Comparison of ENCODE assay signal across 17 cellular contexts in the genomic region with DNA sequence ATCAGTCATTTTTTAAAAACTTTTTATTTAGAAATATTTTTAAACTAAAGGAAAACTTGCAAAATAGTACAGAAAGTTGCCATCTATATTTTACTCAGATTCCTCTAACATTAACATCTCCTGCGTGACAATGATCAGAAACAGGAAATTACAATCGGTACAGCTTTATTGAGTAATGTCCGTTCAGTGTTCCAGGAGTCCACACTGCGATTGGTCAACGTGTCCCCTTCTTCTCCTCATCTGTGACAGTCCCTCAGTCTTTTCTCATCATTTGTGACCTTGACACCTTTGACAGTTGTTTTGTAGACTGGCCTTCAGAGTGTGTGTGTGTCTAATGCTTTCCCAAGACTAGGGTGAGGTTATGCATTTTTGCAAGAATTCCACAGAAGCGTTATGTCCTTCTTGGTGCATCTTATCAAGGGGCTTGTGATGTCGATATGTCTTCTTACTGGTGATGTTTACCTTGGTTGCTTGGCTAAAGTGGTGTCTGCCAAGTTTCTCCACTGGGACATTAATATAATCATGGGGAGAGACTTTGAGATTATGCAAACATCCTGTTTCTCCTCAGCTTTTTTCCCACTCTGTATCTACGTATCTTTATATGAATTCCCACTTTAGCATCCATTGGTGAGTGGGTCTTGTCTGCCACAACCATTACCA.
A peak's percentile ranks its signal among the peaks of the same experiment; 100 is the strongest.
DNase-seq lines count a peak whose midpoint lies in the region; ATAC-seq and TF ChIP-seq lines count a peak whose summit lies in the region.
"Had no signal": no experiment of that assay in that cellular context is flagged by ENCODE, and none has a peak within 500 bp of the region (broad histone marks: within the 10 kb centered on the region; RNA-seq: fewer than 3 reads in every experiment).

No MANE protein-coding gene starts in this region.

- TF ChIP-seq CTCF in cardiac fibroblast (IDR thresholded peaks at IDR 0.05; ENCODE audit: low read depth, low read length): no peak

- ATAC-seq in HG03460 (IDR thresholded peaks at IDR 0.05; ENCODE audit: unreplicated experiment) (no peak), HG03432 (IDR thresholded peaks at IDR 0.05; ENCODE audit: unreplicated experiment) (no peak)
- ATAC-seq: Right ventricle myocardium inferior had no signal

- peak; percentile 31 for DNase-seq in CD1c-positive myeloid dendritic cell (ENCODE audit: extremely low spot score)
- DNase-seq in MV-4-11 (lab: John Stamatoyannopoulos, UW): peak; percentile 23
- DNase-seq in cardiac fibroblast (ENCODE audit: low read depth in 2 of 2): peak; percentile 63 to 80
- DNase-seq in iris pigment epithelial cell (ENCODE audit: low read depth): peak; percentile 32
- DNase-seq in NCI-H128 (lab: John Stamatoyannopoulos, UW; ENCODE audit: unreplicated experiment): no peak
- DNase-seq: C1 segment of cervical spinal cord, H9, MM.1S, NCI-H1417, NCI-H1930, NCI-H226, NCI-H524, T-helper 1 cell had no signal

- no peak overlapping the region for H3K4me3 ChIP-seq in cardiac fibroblast (replicated peaks in 1 of 2; ENCODE audit: low read depth in 2 of 2, low read length in 2 of 2)
- H3K4me3 ChIP-seq: SK-N-MC had no signal
